ENCODE assay signal across 20 cellular contexts in the genomic region with DNA sequence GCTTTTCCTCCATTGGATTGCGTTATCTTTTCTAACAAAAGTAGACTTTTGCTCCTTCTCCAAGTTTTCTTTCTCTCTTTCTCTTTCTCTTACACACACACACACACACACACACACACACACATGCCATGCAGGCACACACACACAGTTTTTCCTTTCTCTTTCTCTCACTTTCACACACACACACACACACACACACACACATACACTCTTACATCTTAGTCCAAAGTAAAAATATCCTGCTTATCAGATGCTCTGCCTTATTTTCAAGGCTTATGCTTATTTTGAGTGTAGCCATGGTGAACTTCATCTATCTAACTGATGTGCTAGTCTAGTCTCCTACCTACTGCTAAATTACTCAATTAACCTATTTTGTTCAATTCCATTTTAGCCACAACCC. TPM values are rescaled to one million over a fixed set of nuclear protein-coding genes. Genes with fewer than 3 reads are reported as not detected.
DNase-seq lines count a peak whose midpoint lies in the region; ATAC-seq and TF ChIP-seq lines count a peak whose summit lies in the region.
"Had no signal": no experiment of that assay in that cellular context is flagged by ENCODE, and none has a peak within 500 bp of the region (broad histone marks: within the 10 kb centered on the region; RNA-seq: fewer than 3 reads in every experiment).

No MANE protein-coding gene starts in this region.

- peaks cover 13% of the 10 kb centered on the region for H3K36me3 Mint-ChIP-seq in HFFc6 (ENCODE audit: low read depth)

- H3K27ac Mint-ChIP-seq in HFFc6, result peak overlapping the region; percentile 98; the same call in 1 of the 2 replicates
- H3K27ac Mint-ChIP-seq: activated CD4-positive, alpha-beta T cell treated with anti-CD3 and anti-CD28 coated beads, Interleukin-2, amount 10 ng/mL, durations not matched to agents 7 days and 5 days; activated naive CD4-positive, alpha-beta T cell treated with anti-CD3 and anti-CD28 coated beads for 36 hours had no signal

- 100% methylated on average over 1 of the region's 1 CpG for WGBS in smooth muscle cell (ENCODE audit: low lambda C conversion rate)
- WGBS in aorta, 2 donors, result 7 to 23% methylated on average over 1 of the region's 1 CpG

- H3K9me3 Mint-ChIP-seq in HFFc6, result no peaks in the 10 kb centered on the region
- H3K9me3 Mint-ChIP-seq: activated CD4-positive, alpha-beta T cell treated with anti-CD3 and anti-CD28 coated beads, Interleukin-2, amount 10 ng/mL, durations not matched to agents 7 days and 5 days; activated naive CD4-positive, alpha-beta T cell treated with anti-CD3 and anti-CD28 coated beads for 36 hours; central memory CD8-positive, alpha-beta T cell; neural crest cell had no signal

- no peaks in the 10 kb centered on the region; the same call in 1 of the 2 replicates for H3K27me3 Mint-ChIP-seq in HFFc6 (ENCODE audit: insufficient read depth)
- H3K27me3 Mint-ChIP-seq: central memory CD8-positive, alpha-beta T cell had no signal

- H3K27ac ChIP-seq in brain microvascular endothelial cell (peak overlapping the region; percentile 95), smooth muscle cell (ENCODE audit: low read depth) (peak overlapping the region; percentile 97), aorta (ENCODE audit: low read depth in 1 of 2, low read length in 2 of 2) (no peak overlapping the region)
- H3K27ac ChIP-seq: VCaP had no signal

- DNase-seq in HFFc6, result no peak
- peak; percentile 32 for DNase-seq in brain microvascular endothelial cell
- peak; percentile 59 for DNase-seq in fibroblast of villous mesenchyme (ENCODE audit: low read depth)
- DNase-seq in smooth muscle cell (lab: John Stamatoyannopoulos, UW; ENCODE audit: unreplicated experiment), result no peak
- DNase-seq in DMS114 treated with DMSO at 0.1 percent for 48 hours (lab: John Stamatoyannopoulos, UW; ENCODE audit: unreplicated experiment), result no peak
- DNase-seq in nucleus accumbens (lab: John Stamatoyannopoulos, UW), result no peak
- DNase-seq in aorta, result no peak
- DNase-seq: activated CD4-positive, alpha-beta T cell treated with anti-CD3 and anti-CD28 coated beads, Interleukin-2, amount 10 ng/mL, durations not matched to agents 7 days and 5 days; activated naive CD4-positive, alpha-beta T cell treated with anti-CD3 and anti-CD28 coated beads for 36 hours; BE2C; DMS79; Kasumi-1; mucosa of descending colon; NCI-H2029; NCI-H2227 treated with DMSO at 0.1 percent for 48 hours; stomach had no signal

- H3K4me2 ChIP-seq in smooth muscle cell, result no peak overlapping the region

- no peaks in the 10 kb centered on the region for H4K20me1 ChIP-seq in smooth muscle cell (ENCODE audit: low read depth)

- TF ChIP-seq CTCF in HFFc6 (IDR thresholded peaks at IDR 0.05), result no peak
- TF ChIP-seq CTCF in brain microvascular endothelial cell (IDR thresholded peaks at IDR 0.05; ENCODE audit: low read depth, low read length, missing control alignments), result no peak
- no peak for TF ChIP-seq CTCF in fibroblast of villous mesenchyme (IDR thresholded peaks at IDR 0.05; ENCODE audit: insufficient read depth, low read depth, low read length)
- no peak for TF ChIP-seq CTCF in smooth muscle cell (IDR thresholded peaks at IDR 0.05; ENCODE audit: borderline replicate concordance, insufficient read depth, poor library complexity, severe bottlenecking)

- H3K4me1 ChIP-seq in smooth muscle cell (ENCODE audit: low read depth), result peaks cover 25% of the 10 kb centered on the region
- peaks cover 0 to 7% of the 10 kb centered on the region in 2 donors for H3K4me1 ChIP-seq in aorta (ENCODE audit: control insufficient read depth in 1 of 2, insufficient read depth in 2 of 2, low read length in 2 of 2)
- H3K4me1 ChIP-seq: BE2C had no signal

- no peaks in the 10 kb centered on the region for H3K79me2 ChIP-seq in smooth muscle cell (ENCODE audit: low read depth)

- no peak for ATAC-seq in GM18519 (IDR thresholded peaks at IDR 0.05; ENCODE audit: low FRiP score, unreplicated experiment)
- no peak for ATAC-seq in aorta (ENCODE audit: low FRiP score)
- ATAC-seq: mucosa of descending colon had no signal

- H3K4me1 Mint-ChIP-seq in HFFc6 (ENCODE audit: low read depth), result peaks cover 90% of the 10 kb centered on the region
- H3K4me1 Mint-ChIP-seq: activated CD4-positive, alpha-beta T cell treated with anti-CD3 and anti-CD28 coated beads, Interleukin-2, amount 10 ng/mL, durations not matched to agents 7 days and 5 days; central memory CD8-positive, alpha-beta T cell had no signal

- H3K36me3 ChIP-seq in brain microvascular endothelial cell (replicated peaks) (no peaks in the 10 kb centered on the region), smooth muscle cell (ENCODE audit: low read depth) (no peaks in the 10 kb centered on the region), aorta (ENCODE audit: control insufficient read depth in 1 of 2, insufficient read depth in 2 of 2, low read length in 1 of 2) (no peaks in the 10 kb centered on the region)
- H3K36me3 ChIP-seq: BE2C, stomach had no signal

- H3K4me3 Mint-ChIP-seq in HFFc6, result no peak overlapping the region
- H3K4me3 Mint-ChIP-seq: activated CD4-positive, alpha-beta T cell treated with anti-CD3 and anti-CD28 coated beads, Interleukin-2, amount 10 ng/mL, durations not matched to agents 7 days and 5 days; activated naive CD4-positive, alpha-beta T cell treated with anti-CD3 and anti-CD28 coated beads for 36 hours; central memory CD8-positive, alpha-beta T cell; neural crest cell had no signal

- in situ Hi-C loops in brain microvascular endothelial cell (cut with HindIII; ENCODE audit: low pct_ligation_motif_present, low sequenced_read_pairs), result no loop called here

- H3K9ac ChIP-seq in smooth muscle cell (ENCODE audit: low read depth), result no peak overlapping the region

- H3K4me3 ChIP-seq in brain microvascular endothelial cell (ENCODE audit: low read depth, low read length), result no peak overlapping the region
- no peak overlapping the region for H3K4me3 ChIP-seq in fibroblast of villous mesenchyme (ENCODE audit: low read depth, low read length)
- H3K4me3 ChIP-seq in smooth muscle cell, result no peak overlapping the region
- no peak overlapping the region for H3K4me3 ChIP-seq in aorta (ENCODE audit: low read length in 2 of 2)
- H3K4me3 ChIP-seq: mucosa of descending colon, stomach had no signal

- intact Hi-C loops in aorta (cut with DNase I), result no loop called here

- H3F3A ChIP-seq in smooth muscle cell (ENCODE audit: low read depth), result peaks cover 17% of the 10 kb centered on the region

- no peaks in the 10 kb centered on the region for H3K27me3 ChIP-seq in brain microvascular endothelial cell (replicated peaks)
- H3K27me3 ChIP-seq in smooth muscle cell (ENCODE audit: low read depth), result no peaks in the 10 kb centered on the region
- no peaks in the 10 kb centered on the region for H3K27me3 ChIP-seq in aorta (ENCODE audit: control insufficient read depth in 1 of 2, insufficient read depth in 2 of 2, low read length in 1 of 2)
- H3K27me3 ChIP-seq: BE2C, stomach had no signal

- H3K9me3 ChIP-seq in smooth muscle cell (replicated peaks; ENCODE audit: low read depth) (no peaks in the 10 kb centered on the region), aorta (ENCODE audit: control insufficient read depth, low read length) (no peaks in the 10 kb centered on the region)
- H3K9me3 ChIP-seq: BE2C, mucosa of descending colon, stomach had no signal

- H2AFZ ChIP-seq in smooth muscle cell (ENCODE audit: low read depth), result no peak overlapping the region

RNA-seq across cellular contexts. Expression of gene RAB23, which starts 34.4 kb away (rescaled TPM):
- 10 to 100 TPM; 23.1 to 30.3 (median 28.9) TPM for total RNA-seq in HFFc6 (2021; fragmentation: NEBNext Ultra II Directional; extraction: Animal tissue kit (Norgen Biotek cat#: 25700))
- total RNA-seq in fibroblast of villous mesenchyme, result 58.7 and 63.5 TPM in 2 replicates
- total RNA-seq in smooth muscle cell, result 95.3 and 112 TPM in 2 replicates
- polyA plus RNA-seq in smooth muscle cell, result 46.3 and 51.4 TPM in 2 replicates
- 10 to 100 TPM; 55.9 to 59.2 TPM for total RNA-seq in aorta
- polyA plus RNA-seq in aorta, result 10 to 100 TPM; 24.8 to 47.1 TPM

Comparison
In these comparisons a context has a peak if more than half of its experiments do, and no peak if none do; other contexts are left out.
1. DNase-seq: peak in brain microvascular endothelial cell (single experiment) and fibroblast of villous mesenchyme (single experiment); none in HFFc6 (single experiment), smooth muscle cell (single experiment), DMS114 treated with DMSO at 0.1 percent for 48 hours (single experiment), nucleus accumbens (0 of 56) and aorta (0 of 2).
2. H3K27ac ChIP-seq: peak in brain microvascular endothelial cell (single experiment) and smooth muscle cell (single experiment); none in aorta (0 of 2).